In the genomic region with DNA sequence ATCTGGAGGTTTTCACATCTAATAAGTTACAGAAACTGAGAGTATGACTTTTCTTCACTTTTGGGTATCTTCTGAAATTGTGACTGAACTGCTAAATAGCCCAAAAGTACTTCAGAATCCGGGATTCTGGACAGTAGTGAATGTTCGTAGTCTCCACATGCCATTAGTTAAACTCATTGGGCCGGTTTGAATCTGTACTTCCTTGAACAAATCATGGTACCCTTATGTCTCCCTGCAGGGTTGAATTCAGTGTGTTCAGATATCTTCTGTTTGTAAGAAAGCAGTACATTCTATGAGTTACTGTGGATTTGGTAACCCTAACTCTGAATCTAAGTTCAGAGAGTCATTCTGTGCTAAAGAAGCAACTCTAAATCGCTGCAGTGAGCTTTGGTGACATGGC, we compare ENCODE assay signal across 16 cellular contexts. TPM values are rescaled to one million over a fixed set of nuclear protein-coding genes. Genes with fewer than 3 reads are reported as not detected.
DNase-seq lines count a peak whose midpoint lies in the region; ATAC-seq, FAIRE-seq and TF ChIP-seq lines count a peak whose summit lies in the region.
"Had no signal": no experiment of that assay in that cellular context is flagged by ENCODE, and none has a peak within 500 bp of the region (broad histone marks: within the 10 kb centered on the region; RNA-seq: fewer than 3 reads in every experiment).

No MANE protein-coding gene starts in this region.

- H3K27me3 ChIP-seq in GM23338 (ENCODE audit: insufficient read depth): no peaks in the 10 kb centered on the region
- H3K27me3 ChIP-seq in GM12878 (replicated peaks in 1 of 2; ENCODE audit: control insufficient read depth in 2 of 2, insufficient read depth in 2 of 2, low read length in 1 of 2): no peaks in the 10 kb centered on the region
- no peaks in the 10 kb centered on the region for H3K27me3 ChIP-seq in body of pancreas
- H3K27me3 ChIP-seq: thyroid gland had no signal

- peaks cover 9% of the 10 kb centered on the region for H3K4me1 ChIP-seq in GM23338 (ENCODE audit: insufficient read depth)
- peaks cover 21% of the 10 kb centered on the region for H3K4me1 ChIP-seq in GM12878 (ENCODE audit: control insufficient read depth, insufficient read depth, low read length)
- peaks cover 17% of the 10 kb centered on the region for H3K4me1 ChIP-seq in body of pancreas
- H3K4me1 ChIP-seq: Caco-2 had no signal

- H3K9me3 ChIP-seq in GM12878 (replicated peaks; ENCODE audit: control insufficient read depth, insufficient read depth, low read length) (no peaks in the 10 kb centered on the region), body of pancreas (peaks cover 0 to 3% (median 0%) of the 10 kb centered on the region in 3 donors)
- H3K9me3 ChIP-seq: Caco-2, SK-N-SH, thyroid gland had no signal

- H2AFZ ChIP-seq in GM23338 (no peak overlapping the region), GM12878 (ENCODE audit: control insufficient read depth, low read depth, low read length) (no peak overlapping the region)

- POLR2A ChIA-PET in GM12878 (lab: Charles Lee): interaction anchor here (1.7 kb wide), 1 partner anchor 34 kb away, joined by 3 read pairs; the partner anchor contains the start of gene FAM193A

- H4K20me1 ChIP-seq in GM23338 (replicated peaks; ENCODE audit: insufficient read depth) (peaks cover 60% of the 10 kb centered on the region), GM12878 (ENCODE audit: control insufficient read depth, insufficient read depth) (no peaks in the 10 kb centered on the region)

- H3K36me3 Mint-ChIP-seq in activated naive CD4-positive, alpha-beta T cell treated with anti-CD3 and anti-CD28 coated beads, Interleukin-2, amount 10 ng/mL, durations not matched to agents 7 days and 5 days: peaks cover 13% of the 10 kb centered on the region
- peaks cover 7% of the 10 kb centered on the region; the same call in 2 of the 3 replicates for H3K36me3 Mint-ChIP-seq in GM23338 (ENCODE audit: low read depth)
- H3K36me3 Mint-ChIP-seq in stimulated activated effector memory CD8-positive, alpha-beta T cell treated with anti-CD3 and anti-CD28 coated beads, Interleukin-12 subunit alpha, Interleukin-12 subunit beta, amount 100 ng/mL, for 72 hours: peaks cover 35% of the 10 kb centered on the region
- H3K36me3 Mint-ChIP-seq in stimulated activated naive B cell treated with anti-CD40 and anti-IgM and Interleukin-4, amounts not matched to agents 10 μg/mL and 1 μg/mL and 100 μg/mL, for 72 hours: peaks cover 11 to 28% of the 10 kb centered on the region in 2 donors

- no peaks in the 10 kb centered on the region for H3K36me3 ChIP-seq in GM23338 (ENCODE audit: insufficient read depth)
- peaks cover 0 to 1% of the 10 kb centered on the region in 2 experiments; a peak in 2 of 4 replicates for H3K36me3 ChIP-seq in GM12878 (ENCODE audit: control insufficient read depth in 2 of 2, insufficient read depth in 2 of 2, low read length in 1 of 2)
- H3K36me3 ChIP-seq in body of pancreas (replicated peaks in 1 of 2; ENCODE audit: insufficient read depth in 1 of 2, low read depth in 2 of 2): no peaks in the 10 kb centered on the region
- H3K36me3 ChIP-seq: thyroid gland had no signal

- H3F3A ChIP-seq in GM23338 (replicated peaks; ENCODE audit: low read depth): 0 out of 2 replicates have a peak, but pooled peaks cover 7% of the 10 kb centered on the region

- peaks cover 36% of the 10 kb centered on the region for H3K4me1 Mint-ChIP-seq in activated naive CD4-positive, alpha-beta T cell treated with anti-CD3 and anti-CD28 coated beads, Interleukin-2, amount 10 ng/mL, durations not matched to agents 7 days and 5 days
- peaks cover 34% of the 10 kb centered on the region for H3K4me1 Mint-ChIP-seq in GM23338
- H3K4me1 Mint-ChIP-seq in stimulated activated effector memory CD8-positive, alpha-beta T cell treated with anti-CD3 and anti-CD28 coated beads, Interleukin-12 subunit alpha, Interleukin-12 subunit beta, amount 100 ng/mL, for 72 hours: peaks cover 51% of the 10 kb centered on the region
- peaks cover 44 to 52% of the 10 kb centered on the region in 2 donors for H3K4me1 Mint-ChIP-seq in stimulated activated naive B cell treated with anti-CD40 and anti-IgM and Interleukin-4, amounts not matched to agents 10 μg/mL and 1 μg/mL and 100 μg/mL, for 72 hours

- no TSS peak for BruUV-seq in GM12878 (replicated peaks; lab: Mats Ljungman, UMichigan)

- RAD21 ChIA-PET in GM12878 (lab: Charles Lee; ENCODE audit: unreplicated experiment): no interaction called here

- intact Hi-C loops in GM12878 (cut with micrococcal nuclease; ENCODE audit: unreplicated experiment) (no loop called here), body of pancreas (cut with DNase I) (no loop called here)

- FAIRE-seq in GM12878 (lab: Jason Lieb, UNC): no peak

- H3K27me3 Mint-ChIP-seq in activated naive CD4-positive, alpha-beta T cell treated with anti-CD3 and anti-CD28 coated beads, Interleukin-2, amount 10 ng/mL, durations not matched to agents 7 days and 5 days: no peaks in the 10 kb centered on the region
- H3K27me3 Mint-ChIP-seq in GM23338 (ENCODE audit: insufficient read depth, low read depth, poor library complexity): peaks cover 6% of the 10 kb centered on the region
- H3K27me3 Mint-ChIP-seq in stimulated activated naive B cell treated with anti-CD40 and anti-IgM and Interleukin-4, amounts not matched to agents 10 μg/mL and 1 μg/mL and 100 μg/mL, for 72 hours: no peaks in the 10 kb centered on the region

- H3K27ac Mint-ChIP-seq in activated naive CD4-positive, alpha-beta T cell treated with anti-CD3 and anti-CD28 coated beads, Interleukin-2, amount 10 ng/mL, durations not matched to agents 7 days and 5 days: peak overlapping the region; percentile 74
- no peak overlapping the region for H3K27ac Mint-ChIP-seq in GM23338
- peak overlapping the region; percentile 92 for H3K27ac Mint-ChIP-seq in stimulated activated effector memory CD8-positive, alpha-beta T cell treated with anti-CD3 and anti-CD28 coated beads, Interleukin-12 subunit alpha, Interleukin-12 subunit beta, amount 100 ng/mL, for 72 hours
- no peak overlapping the region for H3K27ac Mint-ChIP-seq in stimulated activated naive B cell treated with anti-CD40 and anti-IgM and Interleukin-4, amounts not matched to agents 10 μg/mL and 1 μg/mL and 100 μg/mL, for 72 hours

- H3K4me3 ChIP-seq in GM23338 (no peak overlapping the region), GM12878 (0 out of 2 replicates have a peak overlapping the region, but pooled peaks have one; percentile 22), body of pancreas (no peak overlapping the region)
- H3K4me3 ChIP-seq: thyroid gland had no signal

- H3K9me2 ChIP-seq in GM23338 (ENCODE audit: insufficient read depth): no peaks in the 10 kb centered on the region
- H3K9me2 ChIP-seq: SK-N-SH had no signal

- H3K9ac ChIP-seq in GM12878 (ENCODE audit: control insufficient read depth, insufficient read depth, low read length): no peak overlapping the region
- H3K9ac ChIP-seq: SK-N-SH had no signal

- SMC1A ChIA-PET in GM12878 (lab: Charles Lee; ENCODE audit: uncharacterized antibody, unreplicated experiment): interaction anchor here (0.7 kb wide), 1 partner anchor 37 kb away, joined by 3 read pairs; no protein-coding TSS in a partner anchor

- H3K4me2 ChIP-seq in GM23338 (no peak overlapping the region), GM12878 (ENCODE audit: control insufficient read depth, insufficient read depth) (peak overlapping the region; percentile 52)
- H3K4me2 ChIP-seq: SK-N-SH had no signal

- 81% methylated on average over 4 of the region's 4 CpGs for WGBS in GM12878 (ENCODE audit: insufficient coverage, insufficient replicate concordance, low lambda C conversion rate, missing lambda C conversion rate)
- WGBS in body of pancreas, 2 donors: 91 to 93% methylated on average over 4 of the region's 4 CpGs

- no peak for TF ChIP-seq RAD21 in GM12878 (IDR thresholded peaks at IDR 0.05; ENCODE audit: insufficient read depth, low read depth, low read length)

- in situ Hi-C loops in GM12878 (cut with MboI): no loop called here

- H3K27ac ChIP-seq in GM23338 (ENCODE audit: low read depth) (peak overlapping the region; percentile 56; the same call in 1 of the 2 replicates), GM12878 (ENCODE audit: control insufficient read depth, insufficient read depth) (peak overlapping the region; percentile 22), body of pancreas (no peak overlapping the region)
- H3K27ac ChIP-seq: thyroid gland had no signal

- TF ChIP-seq EP300 in GM12878 (IDR thresholded peaks at IDR 0.05; ENCODE audit: borderline replicate concordance in 1 of 2, control insufficient read depth in 1 of 2, low read depth in 2 of 2, low read length in 2 of 2): no peak

- ATAC-seq in GM23338: no peak
- ATAC-seq in GM12878: peak; percentile 10; the same call in 1 of the 3 replicates
- ATAC-seq in stimulated activated effector memory CD8-positive, alpha-beta T cell treated with anti-CD3 and anti-CD28 coated beads, Interleukin-12 subunit alpha, Interleukin-12 subunit beta, amount 100 ng/mL, for 72 hours: no peak
- no peak for ATAC-seq in body of pancreas
- no peak for ATAC-seq in stimulated activated naive B cell treated with anti-CD40 and anti-IgM and Interleukin-4, amounts not matched to agents 10 μg/mL and 1 μg/mL and 100 μg/mL, for 72 hours (replicated peaks)

- CTCF ChIA-PET in activated naive CD4-positive, alpha-beta T cell treated with anti-CD3 and anti-CD28 coated beads, Interleukin-2, amount 10 ng/mL, durations not matched to agents 7 days and 5 days (lab: Charles Lee): no interaction called here
- CTCF ChIA-PET in GM12878 (lab: Yijun Ruan, JAX): no interaction called here

- H3K4me3 Mint-ChIP-seq in activated naive CD4-positive, alpha-beta T cell treated with anti-CD3 and anti-CD28 coated beads, Interleukin-2, amount 10 ng/mL, durations not matched to agents 7 days and 5 days: no peak overlapping the region
- no peak overlapping the region for H3K4me3 Mint-ChIP-seq in GM23338
- H3K4me3 Mint-ChIP-seq in stimulated activated effector memory CD8-positive, alpha-beta T cell treated with anti-CD3 and anti-CD28 coated beads, Interleukin-12 subunit alpha, Interleukin-12 subunit beta, amount 100 ng/mL, for 72 hours: peak overlapping the region; percentile 56
- H3K4me3 Mint-ChIP-seq in stimulated activated naive B cell treated with anti-CD40 and anti-IgM and Interleukin-4, amounts not matched to agents 10 μg/mL and 1 μg/mL and 100 μg/mL, for 72 hours: no peak overlapping the region

- H3K79me2 ChIP-seq in GM23338 (replicated peaks; ENCODE audit: insufficient read depth) (peaks cover 100% of the 10 kb centered on the region), GM12878 (ENCODE audit: control insufficient read depth, insufficient read depth, low read length) (peaks cover 73% of the 10 kb centered on the region)

- H3K9me3 Mint-ChIP-seq in activated naive CD4-positive, alpha-beta T cell treated with anti-CD3 and anti-CD28 coated beads, Interleukin-2, amount 10 ng/mL, durations not matched to agents 7 days and 5 days: no peaks in the 10 kb centered on the region
- H3K9me3 Mint-ChIP-seq in GM23338: no peaks in the 10 kb centered on the region
- H3K9me3 Mint-ChIP-seq in stimulated activated effector memory CD8-positive, alpha-beta T cell treated with anti-CD3 and anti-CD28 coated beads, Interleukin-12 subunit alpha, Interleukin-12 subunit beta, amount 100 ng/mL, for 72 hours: no peaks in the 10 kb centered on the region
- H3K9me3 Mint-ChIP-seq in stimulated activated naive B cell treated with anti-CD40 and anti-IgM and Interleukin-4, amounts not matched to agents 10 μg/mL and 1 μg/mL and 100 μg/mL, for 72 hours: no peaks in the 10 kb centered on the region

- TF ChIP-seq POLR2A in GM12878 (IDR thresholded peaks at IDR 0.05; ENCODE audit: low read depth, low read length): no peak
- TF ChIP-seq POLR2A in body of pancreas (IDR thresholded peaks at IDR 0.05): no peak

- no peak for DNase-seq in activated naive CD4-positive, alpha-beta T cell treated with anti-CD3 and anti-CD28 coated beads, Interleukin-2, amount 10 ng/mL, durations not matched to agents 7 days and 5 days
- no peak for DNase-seq in activated naive CD4-positive, alpha-beta T cell (lab: John Stamatoyannopoulos, UW)
- DNase-seq in GM23338 (ENCODE audit: low spot score): no peak
- DNase-seq in GM12878 (ENCODE audit: low read depth, low spot score): no peak
- DNase-seq in stimulated activated effector memory CD8-positive, alpha-beta T cell treated with anti-CD3 and anti-CD28 coated beads, Interleukin-12 subunit alpha, Interleukin-12 subunit beta, amount 100 ng/mL, for 72 hours (ENCODE audit: low spot score in 2 of 2): no peak
- DNase-seq in NCI-H1092 treated with DMSO at 0.1 percent for 48 hours (lab: John Stamatoyannopoulos, UW): no peak
- no peak for DNase-seq in body of pancreas
- DNase-seq in stimulated activated naive B cell treated with anti-CD40 and anti-IgM and Interleukin-4, amounts not matched to agents 10 μg/mL and 1 μg/mL and 100 μg/mL, for 72 hours: no peak
- DNase-seq: aorta; Caco-2; effector memory CD4-positive, alpha-beta T cell; KG1; NCI-H187 treated with DMSO at 0.1 percent for 48 hours; NCI-H345; SK-N-SH; thyroid gland had no signal

- TF ChIP-seq CTCF in GM23338 (conservative IDR thresholded peaks at IDR 0.05; ENCODE audit: low read depth in 2 of 2) (no peak), GM12878 (IDR thresholded peaks at IDR 0.05 in 2 of 3, conservative IDR thresholded peaks at IDR 0.05 in 1 of 3; ENCODE audit: control insufficient read depth in 2 of 3, extremely low read depth in 1 of 3, insufficient read depth in 1 of 3, low read depth in 3 of 3, low read length in 3 of 3) (no peak), body of pancreas (IDR thresholded peaks at IDR 0.05) (no peak)

RNA-seq across cellular contexts. Expression of gene FAM193A, which starts 33.6 kb away (rescaled TPM):
- total RNA-seq in GM23338 (2014; rRNA removed; shearing (Covaris generic)): 20.8 and 22.9 TPM in 2 replicates
- polyA plus RNA-seq in GM23338 (2016; fragmentation: Nextera tagmentation; extraction: Ambion mirVana) (8.5 and 12.0 TPM in 2 replicates), GM12878 (2011; rRNA removed) (3.7 and 5.1 TPM in 2 replicates), GM12878 (2014; fragmentation: Illumina TruSeq; extraction: Trizol) (8.5 and 12.4 TPM in 2 replicates), GM12878 (2014; fragmentation: Nextera tagmentation; extraction: Ambion mirVana) (under 1 TPM; 0.52 to 0.91 TPM), GM12878 (2014; rRNA removed) (8.6 and 10.3 TPM in 2 replicates), GM12878 (2016; fragmentation: Nextera tagmentation; extraction: Ambion mirVana) (1 to 10 TPM; 5.3 to 6.1 TPM)
- total RNA-seq in GM12878 (2013; cell fraction: nucleolus; rRNA removed): 80.1 and 89.1 TPM in 2 replicates
- total RNA-seq in GM12878 (2014; rRNA removed) (9.3 and 9.8 TPM in 2 replicates), GM12878 (2014; rRNA removed; fragmentation: Illumina TruSeq; extraction: Trizol) (8.6 and 8.9 TPM in 2 replicates), GM12878 (2021) (22.2 and 23.3 TPM in 2 replicates), body of pancreas (10 to 100 TPM; 14.8 to 22.7 TPM)
- polyA plus RNA-seq in GM12878 (2011; ENCODE audit: low read depth): 8.2 TPM
- 7.5 and 9.4 TPM in 2 replicates for polyA plus RNA-seq in GM12878 (2011; cell fraction: cytosol; rRNA removed)
- 15.9 and 22.4 TPM in 2 replicates for polyA plus RNA-seq in GM12878 (2011; cell fraction: nucleus; rRNA removed)
- polyA plus RNA-seq in GM12878 (2012): 13.2 and 14.7 TPM in 2 replicates
- 15.6 and 20.9 TPM in 2 replicates for polyA minus RNA-seq in GM12878 (2011; rRNA and poly(A)+ RNA removed)
- polyA minus RNA-seq in GM12878 (2011; cell fraction: cytosol; rRNA and poly(A)+ RNA removed): 11.9 and 12.1 TPM in 2 replicates
- polyA minus RNA-seq in GM12878 (2011; cell fraction: nucleus; rRNA and poly(A)+ RNA removed): 16.8 and 30.8 TPM in 2 replicates

Comparison
In these comparisons a context has a peak if more than half of its experiments do, and no peak if none do; other contexts are left out.
1. H3K27ac Mint-ChIP-seq: peak in activated naive CD4-positive, alpha-beta T cell treated with anti-CD3 and anti-CD28 coated beads, Interleukin-2, amount 10 ng/mL, durations not matched to agents 7 days and 5 days (single experiment) and stimulated activated effector memory CD8-positive, alpha-beta T cell treated with anti-CD3 and anti-CD28 coated beads, Interleukin-12 subunit alpha, Interleukin-12 subunit beta, amount 100 ng/mL, for 72 hours (single experiment); none in GM23338 (single experiment) and stimulated activated naive B cell treated with anti-CD40 and anti-IgM and Interleukin-4, amounts not matched to agents 10 μg/mL and 1 μg/mL and 100 μg/mL, for 72 hours (single experiment).
2. H3K27ac ChIP-seq: peak in GM23338 (single experiment) and GM12878 (single experiment); none in body of pancreas (0 of 4).